8 cellular contexts compared by ENCODE assay signal in genomic region chr7:142375710-142376313, GRCh38.
A peak's percentile ranks its signal among the peaks of the same experiment; 100 is the strongest.
DNase-seq lines count a peak whose midpoint lies in the region; ATAC-seq and TF ChIP-seq lines count a peak whose summit lies in the region.

No MANE protein-coding gene starts in this region.

- no peak overlapping the region for H3K27ac ChIP-seq in OCI-LY3 (ENCODE audit: low read length)
- peak overlapping the region; percentile 85 to 86 for H3K27ac ChIP-seq in esophagus (ENCODE audit: low read depth in 2 of 2, low read length in 1 of 2)
- H3K27ac ChIP-seq in tibial artery: no peak overlapping the region

- H3K9me3 ChIP-seq in OCI-LY3 (ENCODE audit: insufficient read depth, low read length): no peaks in the 10 kb centered on the region
- H3K9me3 ChIP-seq in esophagus (ENCODE audit: control insufficient read depth in 2 of 2, insufficient read depth in 1 of 2, low read depth in 1 of 2, low read length in 1 of 2): no peaks in the 10 kb centered on the region
- H3K9me3 ChIP-seq in tibial artery: no peaks in the 10 kb centered on the region

- no peak overlapping the region for H2AFZ ChIP-seq in OCI-LY3 (ENCODE audit: low read depth, low read length)

- H3K4me2 ChIP-seq in OCI-LY3 (ENCODE audit: low read length): 0 out of 2 replicates have a peak overlapping the region, but pooled peaks have one; percentile 44

- 42 to 47% methylated on average over 4 of the region's 4 CpGs for WGBS in esophagus, 2 donors

- no peak overlapping the region for H3K4me3 Mint-ChIP-seq in activated T-cell treated with anti-CD3 and anti-CD28 coated beads, Interleukin-2, amount 50 U/mL, for 4 hours
- no peak overlapping the region for H3K4me3 Mint-ChIP-seq in stimulated activated memory B cell treated with anti-CD40 and anti-IgM and Interleukin-4, amounts not matched to agents 10 μg/mL and 1 μg/mL and 100 μg/mL, for 72 hours

- DNase-seq in activated T-cell treated with anti-CD3 and anti-CD28 coated beads, Interleukin-2, amount 50 U/mL, for 4 hours: no peak
- no peak for DNase-seq in activated T-cell treated with anti-CD3 and anti-CD28 coated beads for 4 hours
- no peak for DNase-seq in NCI-H1436 (lab: John Stamatoyannopoulos, UW)
- DNase-seq in tibial artery: no peak

- H3K36me3 Mint-ChIP-seq in activated T-cell treated with anti-CD3 and anti-CD28 coated beads, Interleukin-2, amount 50 U/mL, for 4 hours (ENCODE audit: insufficient read depth): no peaks in the 10 kb centered on the region
- no peaks in the 10 kb centered on the region for H3K36me3 Mint-ChIP-seq in stimulated activated memory B cell treated with anti-CD40 and anti-IgM and Interleukin-4, amounts not matched to agents 10 μg/mL and 1 μg/mL and 100 μg/mL, for 72 hours

- no peak overlapping the region for H3K9ac ChIP-seq in OCI-LY3 (ENCODE audit: low read length)

- H3K9me3 Mint-ChIP-seq in activated T-cell treated with anti-CD3 and anti-CD28 coated beads, Interleukin-2, amount 50 U/mL, for 4 hours: no peaks in the 10 kb centered on the region
- no peaks in the 10 kb centered on the region for H3K9me3 Mint-ChIP-seq in stimulated activated memory B cell treated with anti-CD40 and anti-IgM and Interleukin-4, amounts not matched to agents 10 μg/mL and 1 μg/mL and 100 μg/mL, for 72 hours

- no peak overlapping the region for H3K27ac Mint-ChIP-seq in stimulated activated memory B cell treated with anti-CD40 and anti-IgM and Interleukin-4, amounts not matched to agents 10 μg/mL and 1 μg/mL and 100 μg/mL, for 72 hours

- H3K27me3 ChIP-seq in OCI-LY3 (ENCODE audit: low read depth, low read length): peaks cover 7% of the 10 kb centered on the region
- no peaks in the 10 kb centered on the region for H3K27me3 ChIP-seq in esophagus (ENCODE audit: control insufficient read depth in 1 of 2, insufficient read depth in 2 of 2, low read length in 2 of 2)
- no peaks in the 10 kb centered on the region for H3K27me3 ChIP-seq in tibial artery

- intact Hi-C loops in tibial artery (cut with DNase I; ENCODE audit: low total_unique reads): no loop called here

- H3K36me3 ChIP-seq in OCI-LY3 (replicated peaks; ENCODE audit: low read depth, low read length): no peaks in the 10 kb centered on the region
- H3K36me3 ChIP-seq in esophagus (ENCODE audit: control insufficient read depth in 2 of 2, insufficient read depth in 2 of 2, low read length in 1 of 2): no peaks in the 10 kb centered on the region
- H3K36me3 ChIP-seq in tibial artery: no peaks in the 10 kb centered on the region

- peaks cover 14% of the 10 kb centered on the region for H3K4me1 ChIP-seq in OCI-LY3 (ENCODE audit: low read length)
- peaks cover 2 to 9% of the 10 kb centered on the region in 2 donors for H3K4me1 ChIP-seq in esophagus (ENCODE audit: control insufficient read depth in 2 of 2, insufficient read depth in 2 of 2, low read length in 1 of 2)
- no peaks in the 10 kb centered on the region for H3K4me1 ChIP-seq in tibial artery

- H3K4me3 ChIP-seq in OCI-LY3 (ENCODE audit: low read length) (no peak overlapping the region), esophagus (ENCODE audit: low read depth in 1 of 2, low read length in 2 of 2) (no peak overlapping the region), tibial artery (no peak overlapping the region)

- ATAC-seq in activated T-cell treated with anti-CD3 and anti-CD28 coated beads, Interleukin-2, amount 50 U/mL, for 4 hours: peak; percentile 28 to 43
- ATAC-seq in stimulated activated memory B cell treated with anti-CD40 and anti-IgM and Interleukin-4, amounts not matched to agents 10 μg/mL and 1 μg/mL and 100 μg/mL, for 72 hours: peak; percentile 13
- ATAC-seq in HG03135 (IDR thresholded peaks at IDR 0.05; ENCODE audit: unreplicated experiment): no peak

- H3K4me1 Mint-ChIP-seq in activated T-cell treated with anti-CD3 and anti-CD28 coated beads, Interleukin-2, amount 50 U/mL, for 4 hours (ENCODE audit: low read depth): peaks cover 2% of the 10 kb centered on the region
- no peaks in the 10 kb centered on the region for H3K4me1 Mint-ChIP-seq in stimulated activated memory B cell treated with anti-CD40 and anti-IgM and Interleukin-4, amounts not matched to agents 10 μg/mL and 1 μg/mL and 100 μg/mL, for 72 hours

- TF ChIP-seq CTCF in OCI-LY3 (IDR thresholded peaks at IDR 0.05; ENCODE audit: low read depth, low read length): peak; percentile 28
- no peak for TF ChIP-seq CTCF in tibial artery (IDR thresholded peaks at IDR 0.05)

- H4K20me1 ChIP-seq in OCI-LY3 (ENCODE audit: insufficient read depth, low read length): no peaks in the 10 kb centered on the region

- peaks cover 8% of the 10 kb centered on the region for H3K27me3 Mint-ChIP-seq in activated T-cell treated with anti-CD3 and anti-CD28 coated beads, Interleukin-2, amount 50 U/mL, for 4 hours (ENCODE audit: low read depth)
- H3K27me3 Mint-ChIP-seq in stimulated activated memory B cell treated with anti-CD40 and anti-IgM and Interleukin-4, amounts not matched to agents 10 μg/mL and 1 μg/mL and 100 μg/mL, for 72 hours: peaks cover 20% of the 10 kb centered on the region

- H3K79me2 ChIP-seq in OCI-LY3 (ENCODE audit: low read length): no peaks in the 10 kb centered on the region

Comparison
In these comparisons a context has a peak if more than half of its experiments do, and no peak if none do; other contexts are left out.
1. H3K27ac ChIP-seq: peak in esophagus (2 of 2); none in OCI-LY3 (single experiment) and tibial artery (0 of 2).